14 cellular contexts compared by ENCODE assay signal in the genomic region with DNA sequence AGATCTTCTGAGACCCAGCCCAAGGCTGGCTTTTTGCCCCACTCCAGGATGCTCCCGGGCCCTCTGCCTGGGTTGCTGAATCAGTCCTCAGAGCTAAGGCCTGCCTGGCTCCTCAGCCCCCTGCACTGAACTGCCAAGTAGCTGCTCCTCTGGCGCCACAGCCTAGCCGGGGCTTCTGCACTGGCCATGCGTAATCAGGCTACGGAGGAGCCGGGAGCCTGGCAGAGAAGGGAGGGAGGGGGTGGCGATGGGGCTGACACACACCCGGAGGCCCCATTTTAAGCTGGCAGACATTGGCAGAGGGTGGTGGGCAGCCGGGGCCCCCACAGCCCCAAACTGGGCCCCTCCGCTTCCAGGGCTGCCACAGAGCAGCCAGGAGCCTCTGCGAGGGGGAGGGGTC. TPM values are rescaled to one million over a fixed set of nuclear protein-coding genes. Genes with fewer than 3 reads are reported as not detected.
"Had no signal": no experiment of that assay in that cellular context is flagged by ENCODE, and none has a peak within 500 bp of the region (broad histone marks: within the 10 kb centered on the region; RNA-seq: fewer than 3 reads in every experiment).

No MANE protein-coding gene starts in this region.

- DNase-seq: activated CD4-positive, alpha-beta T cell treated with anti-CD3 and anti-CD28 coated beads, Interleukin-2, amount 10 ng/mL, durations not matched to agents 24 days and 14 days; activated CD8-positive, alpha-beta memory T cell treated with anti-CD3 and anti-CD28 coated beads, Interleukin-2, amount 50 U/mL, for 4 hours; activated effector memory CD4-positive, alpha-beta T cell treated with anti-CD3 and anti-CD28 coated beads, Interleukin-2, amount 50 U/mL, for 16 hours; activated T-cell treated with anti-CD3 and anti-CD28 coated beads, Interleukin-2, amount 50 U/mL, for 72 hours; effector memory CD4-positive, alpha-beta T cell; kidney; left lung; naive thymus-derived CD4-positive, alpha-beta T cell; stimulated activated CD4-positive, alpha-beta T cell treated with anti-CD3 and anti-CD28 coated beads, Interleukin-2, amount 100 ng/mL, for 24 hours; T-helper 1 cell; T-helper 9 cell; transverse colon had no signal

- ATAC-seq: activated T-cell treated with anti-CD3 and anti-CD28 coated beads, Interleukin-2, amount 50 U/mL, for 72 hours; left lung; naive thymus-derived CD4-positive, alpha-beta T cell had no signal

- H3K36me3 ChIP-seq: left lung, suprapubic skin, transverse colon had no signal

- H3K9me3 ChIP-seq: left lung, suprapubic skin, transverse colon had no signal

- H3K4me1 ChIP-seq: transverse colon had no signal

- H3K4me3 ChIP-seq: left lung, suprapubic skin, transverse colon had no signal

- H3K27ac ChIP-seq: suprapubic skin, transverse colon had no signal

RNA-seq across cellular contexts. Expression of a gene that starts 38.7 kb away (rescaled TPM):
- total RNA-seq: activated CD4-positive, alpha-beta T cell treated with anti-CD3 and anti-CD28 coated beads, Interleukin-2, amount 10 ng/mL, durations not matched to agents 24 days and 14 days; bronchial epithelial cell; naive thymus-derived CD4-positive, alpha-beta T cell had no signal
